7 cellular contexts compared by ENCODE assay signal in the genomic region with DNA sequence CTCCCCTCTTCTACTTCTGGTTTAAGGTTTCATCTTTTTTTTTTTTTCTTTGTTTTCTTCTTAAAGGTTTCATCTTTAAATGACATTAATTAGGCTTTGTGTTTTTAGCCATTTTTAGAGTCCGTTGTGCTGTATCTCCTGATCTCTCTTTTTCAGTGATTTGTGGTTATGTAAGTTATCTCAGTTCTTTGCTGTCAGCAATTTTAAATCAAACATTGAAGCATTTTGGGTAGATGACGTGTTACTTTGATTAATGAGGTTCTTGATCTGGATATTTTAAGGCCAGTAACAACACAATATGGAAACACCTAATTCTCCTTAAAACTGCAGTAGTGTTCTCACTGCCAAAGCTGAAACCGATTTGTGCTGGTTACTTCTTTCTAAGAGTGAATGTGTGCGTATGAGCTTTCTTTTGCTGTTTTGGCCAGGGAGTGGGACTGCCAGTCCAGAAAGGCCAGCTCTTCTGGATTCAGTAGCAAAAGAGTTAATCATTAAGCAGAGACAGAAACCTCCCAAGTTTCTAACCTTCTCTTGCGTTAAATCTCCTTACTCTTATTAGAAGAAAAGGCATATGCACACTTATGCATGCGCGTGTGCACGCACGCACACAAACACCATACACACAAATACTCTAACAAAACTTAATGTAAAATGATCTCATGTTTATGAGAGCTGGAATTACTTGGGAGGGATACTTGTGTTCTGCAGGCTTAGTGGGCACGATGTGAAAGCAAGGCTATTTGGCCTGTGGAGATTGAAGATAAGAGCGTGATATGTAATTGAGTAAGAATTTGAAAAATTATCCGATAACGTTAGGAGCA. TPM values are rescaled to one million over a fixed set of nuclear protein-coding genes. Genes with fewer than 3 reads are reported as not detected.
DNase-seq lines count a peak whose midpoint lies in the region; ATAC-seq, FAIRE-seq and TF ChIP-seq lines count a peak whose summit lies in the region.
"Not testable (repeated sequence)": the region's sequence is repeated elsewhere in the genome, so short reads cannot be mapped to it uniquely, and the experiment has no call there.

No MANE protein-coding gene starts in this region.

- H3K4me3 Mint-ChIP-seq in type B pancreatic cell, result not testable (repeated sequence)

- not testable (repeated sequence) for H3K27me3 ChIP-seq in endothelial cell of umbilical vein (ENCODE audit: control insufficient read depth in 2 of 2, insufficient read depth in 2 of 2, low read length in 2 of 2); lung (ENCODE audit: control insufficient read depth, insufficient read depth); osteoblast (ENCODE audit: insufficient read depth, low read length)

- H3K4me3 ChIP-seq in endothelial cell of umbilical vein (replicated peaks in 1 of 3; ENCODE audit: insufficient read depth in 1 of 3, low read depth in 1 of 3, low read length in 3 of 3); lung; osteoblast (ENCODE audit: insufficient read depth, low read length): not testable (repeated sequence)

- not testable (repeated sequence) for BruUV-seq in endothelial cell of umbilical vein (replicated peaks; lab: Mats Ljungman, UMichigan)

- whole genome bisulfite sequencing in lung, 2 donors, result 40 to 72% methylated on average over 5 of the region's 13 CpGs

- H3K4me1 Mint-ChIP-seq in type B pancreatic cell (ENCODE audit: unreplicated experiment), result not testable (repeated sequence)

- not testable (repeated sequence) for H2AFZ ChIP-seq in endothelial cell of umbilical vein (ENCODE audit: low read depth, low read length); osteoblast (ENCODE audit: low read length)

- peak overlapping the region; percentile 70 for H3K27ac Mint-ChIP-seq in type B pancreatic cell

- not testable (repeated sequence) for H3K27me3 Mint-ChIP-seq in type B pancreatic cell

- not testable (repeated sequence) for DNase-seq in H54 (ENCODE audit: insufficient read length, low spot score); endothelial cell of umbilical vein (ENCODE audit: low read depth, low spot score); left lobe of liver (ENCODE audit: low spot score); lung (ENCODE audit: low spot score); osteoblast (ENCODE audit: insufficient read length, low spot score, missing footprints); type B pancreatic cell (ENCODE audit: extremely low spot score, unreplicated experiment)

- CTCF ChIA-PET in endothelial cell of umbilical vein (lab: Charles Lee), result not testable (repeated sequence)

- peak; percentile 45 for FAIRE-seq in H54 (lab: Jason Lieb, UNC)
- not testable (repeated sequence) for FAIRE-seq in endothelial cell of umbilical vein (lab: Jason Lieb, UNC)

- POLR2A ChIA-PET in endothelial cell of umbilical vein (lab: Charles Lee), result not testable (repeated sequence)

- not testable (repeated sequence) for TF ChIP-seq CTCF in endothelial cell of umbilical vein (IDR thresholded peaks at IDR 0.05; ENCODE audit: extremely low read depth in 1 of 2, insufficient read depth in 1 of 2, low read depth in 1 of 2, low read length in 2 of 2); lung (IDR thresholded peaks at IDR 0.05; ENCODE audit: control extremely low read depth, extremely low read depth); osteoblast (IDR thresholded peaks at IDR 0.05; ENCODE audit: extremely low read depth, low read depth, low read length); type B pancreatic cell (conservative IDR thresholded peaks at IDR 0.05)

- H3K4me1 ChIP-seq in endothelial cell of umbilical vein (ENCODE audit: control insufficient read depth, extremely low read depth, insufficient read depth, low read length); lung (ENCODE audit: control insufficient read depth in 2 of 2, insufficient read depth in 2 of 2, low read length in 2 of 2); osteoblast (ENCODE audit: insufficient read depth, low read length): not testable (repeated sequence)

- H3K4me2 ChIP-seq in endothelial cell of umbilical vein (ENCODE audit: insufficient read depth, low read length), result peak overlapping the region; percentile 31
- H3K4me2 ChIP-seq in osteoblast (ENCODE audit: insufficient read depth, low read length), result peak overlapping the region; percentile 10

- intact Hi-C loops in endothelial cell of umbilical vein (cut with micrococcal nuclease), result not testable (repeated sequence)

- not testable (repeated sequence) for H3K36me3 ChIP-seq in endothelial cell of umbilical vein (ENCODE audit: control insufficient read depth in 2 of 2, extremely low read depth in 1 of 2, insufficient read depth in 2 of 2, low read length in 2 of 2); lung (ENCODE audit: control insufficient read depth in 2 of 2, insufficient read depth in 2 of 2, low read length in 2 of 2); osteoblast (ENCODE audit: insufficient read depth, low read length)

- not testable (repeated sequence) for H3K9me3 Mint-ChIP-seq in type B pancreatic cell

- TF ChIP-seq POLR2A in H54 (IDR thresholded peaks at IDR 0.05; ENCODE audit: low read depth, low read length); endothelial cell of umbilical vein (IDR thresholded peaks at IDR 0.05; ENCODE audit: low read depth, low read length): not testable (repeated sequence)

- not testable (repeated sequence) for H3K9me3 ChIP-seq in endothelial cell of umbilical vein (replicated peaks; ENCODE audit: control insufficient read depth, insufficient read depth, low read length); lung (ENCODE audit: control insufficient read depth in 2 of 2, insufficient read depth in 1 of 2, low read length in 1 of 2); osteoblast (ENCODE audit: low read depth, low read length)

- ATAC-seq in SK-N-SH treated with all-trans-retinoic acid at 6 μM for 48 hours (peak; percentile 72), left lobe of liver (peak; percentile 84), lung (ENCODE audit: insufficient read depth, low FRiP score) (peak; percentile 4)

- H3K9me1 ChIP-seq in endothelial cell of umbilical vein (replicated peaks; ENCODE audit: control insufficient read depth, extremely low read depth, insufficient read depth, low read length), result not testable (repeated sequence)

- dilution Hi-C loops in endothelial cell of umbilical vein (cut with MboI; ENCODE audit: extremely low pct_ligation_motif_present, low sequenced_read_pairs), result not testable (repeated sequence)

- H3K9ac ChIP-seq in endothelial cell of umbilical vein (replicated peaks; ENCODE audit: extremely low read depth, insufficient read depth, low read length), result not testable (repeated sequence)

- not testable (repeated sequence) for H4K20me1 ChIP-seq in endothelial cell of umbilical vein (replicated peaks; ENCODE audit: control insufficient read depth, extremely low read depth, insufficient read depth, low read length); osteoblast (ENCODE audit: insufficient read depth, low read length)

- H3K36me3 Mint-ChIP-seq in type B pancreatic cell, result not testable (repeated sequence)

- H3K79me2 ChIP-seq in endothelial cell of umbilical vein (ENCODE audit: control insufficient read depth, insufficient read depth, low read length), result peaks cover 13% of the 10 kb centered on the region
- H3K79me2 ChIP-seq in osteoblast (ENCODE audit: insufficient read depth, low read length), result not testable (repeated sequence)

- not testable (repeated sequence) for H3K27ac ChIP-seq in endothelial cell of umbilical vein (ENCODE audit: insufficient read depth, low read depth, low read length); lung (ENCODE audit: low read depth in 1 of 2, low read length in 1 of 2); osteoblast (ENCODE audit: low read depth, low read length)

RNA-seq across cellular contexts. Expression of gene SRGAP2, which starts 16.4 kb away (rescaled TPM):
- 128 and 138 TPM in 2 replicates for total RNA-seq in endothelial cell of umbilical vein
- polyA plus RNA-seq in endothelial cell of umbilical vein, result 40.8 and 46.4 TPM in 2 replicates
- 29.3 and 30.4 TPM in 2 replicates for polyA plus RNA-seq in endothelial cell of umbilical vein (2011; cell fraction: cytosol; rRNA removed)
- polyA plus RNA-seq in endothelial cell of umbilical vein (2011; cell fraction: nucleus; rRNA removed), result 134 and 138 TPM in 2 replicates
- 58.3 and 60.2 TPM in 2 replicates for polyA plus RNA-seq in endothelial cell of umbilical vein (2012)
- 115 and 125 TPM in 2 replicates for polyA minus RNA-seq in endothelial cell of umbilical vein
- 36.4 TPM for polyA minus RNA-seq in endothelial cell of umbilical vein (2011; cell fraction: cytosol; rRNA and poly(A)+ RNA removed)
- polyA minus RNA-seq in endothelial cell of umbilical vein (2011; cell fraction: nucleus; rRNA and poly(A)+ RNA removed), result 195 and 269 TPM in 2 replicates
- total RNA-seq in left lobe of liver, result 13.2 TPM
- total RNA-seq in lung, result 10 to 100 TPM; 73.5 to 99.2 TPM
- 10 to 100 TPM; 14.9 to 36.4 TPM for polyA plus RNA-seq in lung
- total RNA-seq in osteoblast, result 56.8 and 63.1 TPM in 2 replicates
- 58.6 and 87.5 TPM in 2 replicates for total RNA-seq in type B pancreatic cell (ENCODE audit: low replicate concordance)

RNA-seq across cellular contexts. Expression of gene FAM72A, which starts 17.1 kb away (rescaled TPM):
- total RNA-seq in endothelial cell of umbilical vein (9.4 and 9.6 TPM in 2 replicates), left lobe of liver (0.23 TPM), lung (1 to 10 TPM; 3.1 to 5.6 TPM), osteoblast (2.2 and 3.2 TPM in 2 replicates), type B pancreatic cell (ENCODE audit: low replicate concordance) (3.5 and 4.3 TPM in 2 replicates)
- polyA plus RNA-seq in endothelial cell of umbilical vein (3.4 and 3.6 TPM in 2 replicates), lung (1 to 10 TPM; 2.3 to 4.1 TPM)
- 3.7 and 4.5 TPM in 2 replicates for polyA plus RNA-seq in endothelial cell of umbilical vein (2011; cell fraction: cytosol; rRNA removed)
- polyA plus RNA-seq in endothelial cell of umbilical vein (2011; cell fraction: nucleus; rRNA removed), result 5.8 and 7.7 TPM in 2 replicates
- 2.7 and 4.8 TPM in 2 replicates for polyA plus RNA-seq in endothelial cell of umbilical vein (2012)
- polyA minus RNA-seq in endothelial cell of umbilical vein, result 3.4 and 5.4 TPM in 2 replicates
- 17.0 TPM for polyA minus RNA-seq in endothelial cell of umbilical vein (2011; cell fraction: cytosol; rRNA and poly(A)+ RNA removed)
- polyA minus RNA-seq in endothelial cell of umbilical vein (2011; cell fraction: nucleus; rRNA and poly(A)+ RNA removed), result 4.6 and 9.5 TPM in 2 replicates

Comparison
In these comparisons a context has a peak if more than half of its experiments do, and no peak if none do; other contexts are left out.
1. ATAC-seq: peak in every context shown above with its lines; median percentile 84 in left lobe of liver; 72 in SK-N-SH treated with all-trans-retinoic acid at 6 μM for 48 hours; 4 in lung.